ENCODE assay signal across 1 cellular context in the genomic region with DNA sequence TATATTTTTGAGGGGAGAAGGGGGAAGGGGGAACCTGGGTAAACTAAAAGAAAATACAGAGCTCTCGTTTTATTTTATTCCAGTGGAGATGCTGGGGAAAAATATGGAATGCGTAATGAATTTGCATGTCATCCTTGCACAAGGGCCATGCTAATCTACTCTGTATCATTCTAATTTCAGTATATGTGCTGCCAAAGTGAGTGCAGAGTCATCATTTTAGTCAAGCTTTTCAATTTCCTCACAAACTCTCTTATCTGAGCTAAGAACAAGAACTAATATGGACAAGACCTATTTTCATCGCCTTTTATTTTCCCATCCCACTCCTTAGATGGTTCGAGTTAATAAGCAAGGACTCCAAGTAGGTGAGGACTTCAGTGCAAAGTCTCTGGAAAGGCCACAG.
TF ChIP-seq lines count a peak whose summit lies in the region.

No MANE protein-coding gene starts in this region.

TF ChIP-seq in K562, 482 proteins besides CTCF, POLR2A, EP300 and RAD21:
- TF ChIP-seq ZNF551 (CRISPR knock-in tag; IDR thresholded peaks at IDR 0.05) (no peak), ZNF589 (CRISPR knock-in tag; IDR thresholded peaks at IDR 0.05; ENCODE audit: low read depth) (0 out of 2 replicates have a peak, but pooled peaks have one; percentile 3), CC2D1A (IDR thresholded peaks at IDR 0.05) (no peak), ZNF780A (CRISPR knock-in tag; IDR thresholded peaks at IDR 0.05) (no peak), ETV6 (IDR thresholded peaks at IDR 0.05; ENCODE audit: borderline replicate concordance in 1 of 2, low read depth in 2 of 2, low read length in 1 of 2) (no peak), ETV6 (CRISPR knock-in tag; IDR thresholded peaks at IDR 0.05; ENCODE audit: borderline replicate concordance) (no peak), MAFG (tag; conservative IDR thresholded peaks at IDR 0.05) (peak; percentile 82), C11orf30 (IDR thresholded peaks at IDR 0.05; ENCODE audit: low read depth) (peak; percentile 52; the same call in 1 of the 2 replicates), ZNF316 (IDR thresholded peaks at IDR 0.05) (peak; percentile 64)
- TF ChIP-seq, protein P1, sequence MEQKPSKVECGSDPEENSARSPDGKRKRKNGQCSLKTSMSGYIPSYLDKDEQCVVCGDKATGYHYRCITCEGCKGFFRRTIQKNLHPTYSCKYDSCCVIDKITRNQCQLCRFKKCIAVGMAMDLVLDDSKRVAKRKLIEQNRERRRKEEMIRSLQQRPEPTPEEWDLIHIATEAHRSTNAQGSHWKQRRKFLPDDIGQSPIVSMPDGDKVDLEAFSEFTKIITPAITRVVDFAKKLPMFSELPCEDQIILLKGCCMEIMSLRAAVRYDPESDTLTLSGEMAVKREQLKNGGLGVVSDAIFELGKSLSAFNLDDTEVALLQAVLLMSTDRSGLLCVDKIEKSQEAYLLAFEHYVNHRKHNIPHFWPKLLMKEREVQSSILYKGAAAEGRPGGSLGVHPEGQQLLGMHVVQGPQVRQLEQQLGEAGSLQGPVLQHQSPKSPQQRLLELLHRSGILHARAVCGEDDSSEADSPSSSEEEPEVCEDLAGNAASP (IDR thresholded peaks at IDR 0.05): no peak
